Comparison of ENCODE assay signal across 1 cellular context in the genomic region with DNA sequence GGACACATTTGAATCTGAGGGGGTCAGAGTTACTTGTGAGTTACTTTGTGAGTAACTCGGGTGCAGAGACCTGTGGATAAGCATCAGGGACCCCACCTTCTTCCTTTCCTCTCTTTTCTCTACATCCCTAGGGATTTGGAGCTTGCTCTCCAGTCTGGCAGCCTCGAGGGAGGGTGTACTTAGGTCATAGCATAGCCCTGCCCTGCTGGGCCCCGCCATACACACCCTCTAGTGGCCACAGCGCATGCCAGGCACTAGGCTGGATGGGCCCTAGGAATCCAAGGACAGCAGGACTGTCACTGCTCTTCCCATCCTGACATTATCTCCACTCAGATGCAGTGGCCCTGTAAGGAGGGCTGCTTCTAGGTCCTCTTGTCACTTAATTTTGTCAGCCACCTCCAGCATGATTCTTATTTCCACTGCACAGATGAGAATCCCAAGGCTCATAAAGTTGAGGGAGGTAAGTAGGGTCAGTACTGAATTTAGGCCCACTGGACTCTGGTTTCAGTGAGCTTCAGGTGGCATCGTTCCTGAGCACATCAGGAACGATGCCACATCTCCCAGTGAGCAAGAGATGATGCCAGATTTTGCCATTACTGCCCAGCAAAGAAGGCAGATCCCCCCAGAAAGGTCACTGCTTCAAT.
TF ChIP-seq lines count a peak whose summit lies in the region.

No MANE protein-coding gene starts in this region.

TF ChIP-seq in HepG2, 621 proteins besides CTCF, POLR2A, EP300 and RAD21 (continued from another document and continues in another):
- TF ChIP-seq PAXIP1 (CRISPR knock-in tag; conservative IDR thresholded peaks at IDR 0.05) (no peak), TEAD3 (CRISPR knock-in tag; optimal IDR thresholded peaks at IDR 0.05; ENCODE audit: borderline replicate concordance) (peak; percentile 93), HOXA5 (CRISPR knock-in tag; IDR thresholded peaks at IDR 0.05) (no peak), NR0B2 (CRISPR knock-in tag; IDR thresholded peaks at IDR 0.05) (no peak), YY1 (IDR thresholded peaks at IDR 0.05; ENCODE audit: insufficient read depth, insufficient replicate concordance, low read depth, low read length) (peak; percentile 52), MIER2 (CRISPR knock-in tag; IDR thresholded peaks at IDR 0.05) (0 out of 2 replicates have a peak, but pooled peaks have one; percentile 17), NONO (IDR thresholded peaks at IDR 0.05) (no peak), NONO (CRISPR knock-in tag; conservative IDR thresholded peaks at IDR 0.05) (no peak; the same call in 1 of the 2 replicates), NFRKB (IDR thresholded peaks at IDR 0.05) (no peak), GPN1 (CRISPR knock-in tag; IDR thresholded peaks at IDR 0.05; ENCODE audit: borderline replicate concordance) (no peak), STAG1 (CRISPR knock-in tag; IDR thresholded peaks at IDR 0.05) (peak; percentile 90), GATAD1 (CRISPR knock-in tag; IDR thresholded peaks at IDR 0.05) (peak; percentile 51; the same call in 1 of the 2 replicates), SMYD3 (CRISPR knock-in tag; IDR thresholded peaks at IDR 0.05) (no peak), JUNB (CRISPR knock-in tag; IDR thresholded peaks at IDR 0.05; ENCODE audit: borderline replicate concordance) (no peak), ZNF83 (CRISPR knock-in tag; IDR thresholded peaks at IDR 0.05; ENCODE audit: borderline replicate concordance) (no peak), ZFX (CRISPR knock-in tag; IDR thresholded peaks at IDR 0.05; ENCODE audit: low read depth) (peak; percentile 71), ZFP91 (CRISPR knock-in tag; IDR thresholded peaks at IDR 0.05; ENCODE audit: borderline replicate concordance) (peak; percentile 56), HMG20B (CRISPR knock-in tag; conservative IDR thresholded peaks at IDR 0.05) (no peak), NR2F6 (IDR thresholded peaks at IDR 0.05) (no peak), NR2F6 (CRISPR knock-in tag; IDR thresholded peaks at IDR 0.05) (0 out of 2 replicates have a peak, but pooled peaks have one; percentile 31), FOXA3 (CRISPR knock-in tag; IDR thresholded peaks at IDR 0.05) (0 out of 2 replicates have a peak, but pooled peaks have one; percentile 10), ZNF792 (CRISPR knock-in tag; IDR thresholded peaks at IDR 0.05) (peak; percentile 31; the same call in 1 of the 2 replicates), ARID3A (IDR thresholded peaks at IDR 0.05; ENCODE audit: low read depth, low read length) (no peak)
- TF ChIP-seq, protein P1, sequence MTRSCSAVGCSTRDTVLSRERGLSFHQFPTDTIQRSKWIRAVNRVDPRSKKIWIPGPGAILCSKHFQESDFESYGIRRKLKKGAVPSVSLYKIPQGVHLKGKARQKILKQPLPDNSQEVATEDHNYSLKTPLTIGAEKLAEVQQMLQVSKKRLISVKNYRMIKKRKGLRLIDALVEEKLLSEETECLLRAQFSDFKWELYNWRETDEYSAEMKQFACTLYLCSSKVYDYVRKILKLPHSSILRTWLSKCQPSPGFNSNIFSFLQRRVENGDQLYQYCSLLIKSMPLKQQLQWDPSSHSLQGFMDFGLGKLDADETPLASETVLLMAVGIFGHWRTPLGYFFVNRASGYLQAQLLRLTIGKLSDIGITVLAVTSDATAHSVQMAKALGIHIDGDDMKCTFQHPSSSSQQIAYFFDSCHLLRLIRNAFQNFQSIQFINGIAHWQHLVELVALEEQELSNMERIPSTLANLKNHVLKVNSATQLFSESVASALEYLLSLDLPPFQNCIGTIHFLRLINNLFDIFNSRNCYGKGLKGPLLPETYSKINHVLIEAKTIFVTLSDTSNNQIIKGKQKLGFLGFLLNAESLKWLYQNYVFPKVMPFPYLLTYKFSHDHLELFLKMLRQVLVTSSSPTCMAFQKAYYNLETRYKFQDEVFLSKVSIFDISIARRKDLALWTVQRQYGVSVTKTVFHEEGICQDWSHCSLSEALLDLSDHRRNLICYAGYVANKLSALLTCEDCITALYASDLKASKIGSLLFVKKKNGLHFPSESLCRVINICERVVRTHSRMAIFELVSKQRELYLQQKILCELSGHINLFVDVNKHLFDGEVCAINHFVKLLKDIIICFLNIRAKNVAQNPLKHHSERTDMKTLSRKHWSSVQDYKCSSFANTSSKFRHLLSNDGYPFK (CRISPR knock-in tag; IDR thresholded peaks at IDR 0.05; ENCODE audit: borderline replicate concordance): no peak
- TF ChIP-seq, protein P2, sequence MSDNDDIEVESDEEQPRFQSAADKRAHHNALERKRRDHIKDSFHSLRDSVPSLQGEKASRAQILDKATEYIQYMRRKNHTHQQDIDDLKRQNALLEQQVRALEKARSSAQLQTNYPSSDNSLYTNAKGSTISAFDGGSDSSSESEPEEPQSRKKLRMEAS (IDR thresholded peaks at IDR 0.05): peak; percentile 32; the same call in 1 of the 2 replicates
- TF ChIP-seq, protein P3, sequence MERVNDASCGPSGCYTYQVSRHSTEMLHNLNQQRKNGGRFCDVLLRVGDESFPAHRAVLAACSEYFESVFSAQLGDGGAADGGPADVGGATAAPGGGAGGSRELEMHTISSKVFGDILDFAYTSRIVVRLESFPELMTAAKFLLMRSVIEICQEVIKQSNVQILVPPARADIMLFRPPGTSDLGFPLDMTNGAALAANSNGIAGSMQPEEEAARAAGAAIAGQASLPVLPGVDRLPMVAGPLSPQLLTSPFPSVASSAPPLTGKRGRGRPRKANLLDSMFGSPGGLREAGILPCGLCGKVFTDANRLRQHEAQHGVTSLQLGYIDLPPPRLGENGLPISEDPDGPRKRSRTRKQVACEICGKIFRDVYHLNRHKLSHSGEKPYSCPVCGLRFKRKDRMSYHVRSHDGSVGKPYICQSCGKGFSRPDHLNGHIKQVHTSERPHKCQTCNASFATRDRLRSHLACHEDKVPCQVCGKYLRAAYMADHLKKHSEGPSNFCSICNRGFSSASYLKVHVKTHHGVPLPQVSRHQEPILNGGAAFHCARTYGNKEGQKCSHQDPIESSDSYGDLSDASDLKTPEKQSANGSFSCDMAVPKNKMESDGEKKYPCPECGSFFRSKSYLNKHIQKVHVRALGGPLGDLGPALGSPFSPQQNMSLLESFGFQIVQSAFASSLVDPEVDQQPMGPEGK (CRISPR knock-in tag; IDR thresholded peaks at IDR 0.05): peak; percentile 77
- TF ChIP-seq, protein P4, sequence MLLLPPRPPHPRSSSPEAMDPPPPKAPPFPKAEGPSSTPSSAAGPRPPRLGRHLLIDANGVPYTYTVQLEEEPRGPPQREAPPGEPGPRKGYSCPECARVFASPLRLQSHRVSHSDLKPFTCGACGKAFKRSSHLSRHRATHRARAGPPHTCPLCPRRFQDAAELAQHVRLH (CRISPR knock-in tag; IDR thresholded peaks at IDR 0.05; ENCODE audit: borderline replicate concordance, low read depth): peak; percentile 54; the same call in 1 of the 2 replicates
- TF ChIP-seq, protein P5, sequence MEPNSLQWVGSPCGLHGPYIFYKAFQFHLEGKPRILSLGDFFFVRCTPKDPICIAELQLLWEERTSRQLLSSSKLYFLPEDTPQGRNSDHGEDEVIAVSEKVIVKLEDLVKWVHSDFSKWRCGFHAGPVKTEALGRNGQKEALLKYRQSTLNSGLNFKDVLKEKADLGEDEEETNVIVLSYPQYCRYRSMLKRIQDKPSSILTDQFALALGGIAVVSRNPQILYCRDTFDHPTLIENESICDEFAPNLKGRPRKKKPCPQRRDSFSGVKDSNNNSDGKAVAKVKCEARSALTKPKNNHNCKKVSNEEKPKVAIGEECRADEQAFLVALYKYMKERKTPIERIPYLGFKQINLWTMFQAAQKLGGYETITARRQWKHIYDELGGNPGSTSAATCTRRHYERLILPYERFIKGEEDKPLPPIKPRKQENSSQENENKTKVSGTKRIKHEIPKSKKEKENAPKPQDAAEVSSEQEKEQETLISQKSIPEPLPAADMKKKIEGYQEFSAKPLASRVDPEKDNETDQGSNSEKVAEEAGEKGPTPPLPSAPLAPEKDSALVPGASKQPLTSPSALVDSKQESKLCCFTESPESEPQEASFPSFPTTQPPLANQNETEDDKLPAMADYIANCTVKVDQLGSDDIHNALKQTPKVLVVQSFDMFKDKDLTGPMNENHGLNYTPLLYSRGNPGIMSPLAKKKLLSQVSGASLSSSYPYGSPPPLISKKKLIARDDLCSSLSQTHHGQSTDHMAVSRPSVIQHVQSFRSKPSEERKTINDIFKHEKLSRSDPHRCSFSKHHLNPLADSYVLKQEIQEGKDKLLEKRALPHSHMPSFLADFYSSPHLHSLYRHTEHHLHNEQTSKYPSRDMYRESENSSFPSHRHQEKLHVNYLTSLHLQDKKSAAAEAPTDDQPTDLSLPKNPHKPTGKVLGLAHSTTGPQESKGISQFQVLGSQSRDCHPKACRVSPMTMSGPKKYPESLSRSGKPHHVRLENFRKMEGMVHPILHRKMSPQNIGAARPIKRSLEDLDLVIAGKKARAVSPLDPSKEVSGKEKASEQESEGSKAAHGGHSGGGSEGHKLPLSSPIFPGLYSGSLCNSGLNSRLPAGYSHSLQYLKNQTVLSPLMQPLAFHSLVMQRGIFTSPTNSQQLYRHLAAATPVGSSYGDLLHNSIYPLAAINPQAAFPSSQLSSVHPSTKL (CRISPR knock-in tag; IDR thresholded peaks at IDR 0.05): peak; percentile 38; the same call in 1 of the 2 replicates
- TF ChIP-seq, protein P6, sequence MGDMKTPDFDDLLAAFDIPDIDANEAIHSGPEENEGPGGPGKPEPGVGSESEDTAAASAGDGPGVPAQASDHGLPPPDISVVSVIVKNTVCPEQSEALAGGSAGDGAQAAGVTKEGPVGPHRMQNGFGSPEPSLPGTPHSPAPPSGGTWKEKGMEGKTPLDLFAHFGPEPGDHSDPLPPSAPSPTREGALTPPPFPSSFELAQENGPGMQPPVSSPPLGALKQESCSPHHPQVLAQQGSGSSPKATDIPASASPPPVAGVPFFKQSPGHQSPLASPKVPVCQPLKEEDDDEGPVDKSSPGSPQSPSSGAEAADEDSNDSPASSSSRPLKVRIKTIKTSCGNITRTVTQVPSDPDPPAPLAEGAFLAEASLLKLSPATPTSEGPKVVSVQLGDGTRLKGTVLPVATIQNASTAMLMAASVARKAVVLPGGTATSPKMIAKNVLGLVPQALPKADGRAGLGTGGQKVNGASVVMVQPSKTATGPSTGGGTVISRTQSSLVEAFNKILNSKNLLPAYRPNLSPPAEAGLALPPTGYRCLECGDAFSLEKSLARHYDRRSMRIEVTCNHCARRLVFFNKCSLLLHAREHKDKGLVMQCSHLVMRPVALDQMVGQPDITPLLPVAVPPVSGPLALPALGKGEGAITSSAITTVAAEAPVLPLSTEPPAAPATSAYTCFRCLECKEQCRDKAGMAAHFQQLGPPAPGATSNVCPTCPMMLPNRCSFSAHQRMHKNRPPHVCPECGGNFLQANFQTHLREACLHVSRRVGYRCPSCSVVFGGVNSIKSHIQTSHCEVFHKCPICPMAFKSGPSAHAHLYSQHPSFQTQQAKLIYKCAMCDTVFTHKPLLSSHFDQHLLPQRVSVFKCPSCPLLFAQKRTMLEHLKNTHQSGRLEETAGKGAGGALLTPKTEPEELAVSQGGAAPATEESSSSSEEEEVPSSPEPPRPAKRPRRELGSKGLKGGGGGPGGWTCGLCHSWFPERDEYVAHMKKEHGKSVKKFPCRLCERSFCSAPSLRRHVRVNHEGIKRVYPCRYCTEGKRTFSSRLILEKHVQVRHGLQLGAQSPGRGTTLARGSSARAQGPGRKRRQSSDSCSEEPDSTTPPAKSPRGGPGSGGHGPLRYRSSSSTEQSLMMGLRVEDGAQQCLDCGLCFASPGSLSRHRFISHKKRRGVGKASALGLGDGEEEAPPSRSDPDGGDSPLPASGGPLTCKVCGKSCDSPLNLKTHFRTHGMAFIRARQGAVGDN (CRISPR knock-in tag; IDR thresholded peaks at IDR 0.05): peak; percentile 54
